ENCODE assay signal across 8 cellular contexts in the genomic region with DNA sequence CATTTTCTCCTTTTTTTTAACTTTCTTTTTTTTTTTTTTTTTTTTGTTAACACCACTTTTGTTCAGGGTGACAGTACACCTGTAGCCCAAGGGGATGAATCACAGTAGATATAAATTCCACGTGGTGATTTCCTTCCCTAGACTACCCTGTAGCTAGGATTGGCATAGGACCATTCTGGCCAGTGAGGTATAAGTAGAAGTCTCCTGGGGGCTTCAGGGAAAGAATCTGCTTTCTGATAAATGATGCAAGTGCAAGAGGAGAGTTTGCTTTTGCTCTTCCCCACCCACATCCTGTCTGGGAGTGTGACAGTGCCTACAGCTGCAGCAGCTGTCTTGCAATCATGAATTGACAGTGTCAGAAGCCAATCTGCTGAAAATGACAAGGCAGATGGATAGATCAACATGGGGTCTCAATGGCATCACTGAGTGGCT.
DNase-seq lines count a peak whose midpoint lies in the region; ATAC-seq and TF ChIP-seq lines count a peak whose summit lies in the region.

No MANE protein-coding gene starts in this region.

- H3K27me3 Mint-ChIP-seq in natural killer cell (ENCODE audit: low read depth in 2 of 2), result peaks cover 0 to 5% of the 10 kb centered on the region in 2 donors
- H3K27me3 Mint-ChIP-seq in HFFc6 (ENCODE audit: insufficient read depth), result no peaks in the 10 kb centered on the region; the same call in 1 of the 2 replicates

- no peaks in the 10 kb centered on the region for H3K9me3 ChIP-seq in Loucy (ENCODE audit: insufficient read depth, low read depth, low read length)

- TF ChIP-seq CTCF in GM13977 (IDR thresholded peaks at IDR 0.05; ENCODE audit: extremely low read depth, insufficient read depth, missing control alignments) (no peak), Loucy (conservative IDR thresholded peaks at IDR 0.05; ENCODE audit: low read length) (no peak), natural killer cell (IDR thresholded peaks at IDR 0.05) (no peak), HFFc6 (IDR thresholded peaks at IDR 0.05) (no peak)

- peaks cover 13% of the 10 kb centered on the region for H3K4me1 ChIP-seq in Loucy (ENCODE audit: insufficient read depth, low read length, poor library complexity, severe bottlenecking)

- intact Hi-C loops in natural killer cell (cut with micrococcal nuclease), result no loop called here

- H3K36me3 Mint-ChIP-seq in natural killer cell, result no peaks in the 10 kb centered on the region
- no peaks in the 10 kb centered on the region for H3K36me3 Mint-ChIP-seq in HFFc6 (ENCODE audit: low read depth)

- H3K4me1 Mint-ChIP-seq in natural killer cell (peaks cover 0 to 8% of the 10 kb centered on the region in 2 donors), HFFc6 (ENCODE audit: low read depth) (peaks cover 33% of the 10 kb centered on the region)

- H3F3A ChIP-seq in Loucy (ENCODE audit: low read depth), result no peaks in the 10 kb centered on the region

- no peak overlapping the region for H3K9ac ChIP-seq in Loucy (ENCODE audit: low read depth, low read length, poor library complexity, severe bottlenecking)

- H3K27ac Mint-ChIP-seq in natural killer cell, result no peak overlapping the region
- no peak overlapping the region for H3K27ac Mint-ChIP-seq in HFFc6

- H3K9me3 Mint-ChIP-seq in natural killer cell (no peaks in the 10 kb centered on the region), HFFc6 (no peaks in the 10 kb centered on the region)

- no peaks in the 10 kb centered on the region for H4K20me1 ChIP-seq in Loucy (ENCODE audit: insufficient read depth, low read length, poor library complexity, severe bottlenecking)

- DNase-seq in GM13977 (ENCODE audit: low spot score) (peak; percentile 74), natural killer cell (no peak), HT-29 (ENCODE audit: low spot score) (no peak), NCI-H2029 treated with DMSO at 0.1 percent for 48 hours (lab: John Stamatoyannopoulos, UW) (no peak), HFFc6 (no peak)
- peak; percentile 33 to 46 for DNase-seq in activated CD4-positive, alpha-beta T cell treated with anti-CD3 and anti-CD28 coated beads, Interleukin-2, amount 50 U/mL, for 4 hours

- H3K36me3 ChIP-seq in Loucy (ENCODE audit: insufficient read depth, low read length), result no peaks in the 10 kb centered on the region

- no peaks in the 10 kb centered on the region for H3K27me3 ChIP-seq in Loucy (ENCODE audit: insufficient read depth, low read length, poor library complexity, severe bottlenecking)

- H2AFZ ChIP-seq in Loucy (ENCODE audit: low read length), result no peak overlapping the region

- no peaks in the 10 kb centered on the region for H3K9me2 ChIP-seq in Loucy (replicated peaks; ENCODE audit: low read depth, low read length)

- peak overlapping the region; percentile 46 for H3K4me2 ChIP-seq in Loucy (ENCODE audit: low read depth, low read length, poor library complexity, severe bottlenecking)

- H3K4me3 Mint-ChIP-seq in natural killer cell (no peak overlapping the region), HFFc6 (no peak overlapping the region)

- in situ Hi-C loops in GM13977 (cut with MboI; ENCODE audit: low pct_unique_long_range_greater_than_20kb, low sequenced_read_pairs, unreplicated experiment), result no loop called here

- no peak overlapping the region for H3K4me3 ChIP-seq in Loucy (ENCODE audit: low read length, poor library complexity, severe bottlenecking)

- peak; percentile 94 for ATAC-seq in GM21723 (IDR thresholded peaks at IDR 0.05; ENCODE audit: unreplicated experiment)
- peak; percentile 52 to 78 (median 74) for ATAC-seq in natural killer cell

- H3K79me2 ChIP-seq in Loucy (ENCODE audit: insufficient read depth, low read length), result no peaks in the 10 kb centered on the region

Comparison
In these comparisons a context has a peak if more than half of its experiments do, and no peak if none do; other contexts are left out.
1. DNase-seq: peak in GM13977 (single experiment) and activated CD4-positive, alpha-beta T cell treated with anti-CD3 and anti-CD28 coated beads, Interleukin-2, amount 50 U/mL, for 4 hours (2 of 2); none in natural killer cell (single experiment), HT-29 (single experiment), NCI-H2029 treated with DMSO at 0.1 percent for 48 hours (single experiment) and HFFc6 (single experiment).